ENCODE assay signal across 15 cellular contexts in genomic region chr12:98868076-98868475, GRCh38.
"Had no signal": no experiment of that assay in that cellular context is flagged by ENCODE, and none has a peak within 500 bp of the region (broad histone marks: within the 10 kb centered on the region; RNA-seq: fewer than 3 reads in every experiment).

No MANE protein-coding gene starts in this region.

- H3K9me3 ChIP-seq: gastrocnemius medialis, left ventricle myocardium inferior, lower lobe of right lung, testis had no signal

- H3K4me1 ChIP-seq: gastrocnemius medialis, left ventricle myocardium inferior, lower lobe of right lung, testis, tibial nerve had no signal

- H3K36me3 ChIP-seq: gastrocnemius medialis, left ventricle myocardium inferior, lower lobe of right lung, tibial nerve had no signal

- DNase-seq: effector CD8-positive, alpha-beta T cell; gastrocnemius medialis; left cardiac atrium; left ventricle myocardium inferior; lower lobe of right lung; midbrain; naive B cell; right cardiac atrium; small intestine; stimulated activated CD4-positive, alpha-beta T cell treated with anti-CD3 and anti-CD28 coated beads, Interleukin-12 subunit alpha, Interleukin-12 subunit beta, amount 100 ng/mL, for 4 hours; stimulated activated naive CD4-positive, alpha-beta T cell treated with Interleukin-2 at 50 U/mL for 16 hours; testis had no signal

- ATAC-seq: esophagus mucosa, gastrocnemius medialis, left cardiac atrium, lower lobe of right lung, right cardiac atrium had no signal

- H3K27ac ChIP-seq: coronary artery, gastrocnemius medialis, left ventricle myocardium inferior, lower lobe of right lung, testis, tibial nerve had no signal

- H3K4me3 ChIP-seq: coronary artery, gastrocnemius medialis, left ventricle myocardium inferior, lower lobe of right lung, testis, tibial nerve had no signal

- H3K27me3 ChIP-seq: gastrocnemius medialis, testis, tibial nerve had no signal
